Comparison of ENCODE assay signal across 8 cellular contexts in genomic region chr9:114434878-114435311, GRCh38. TPM values are rescaled to one million over a fixed set of nuclear protein-coding genes. Genes with fewer than 3 reads are reported as not detected.
DNase-seq lines count a peak whose midpoint lies in the region; ATAC-seq, FAIRE-seq and TF ChIP-seq lines count a peak whose summit lies in the region.

No MANE protein-coding gene starts in this region.

- no peak overlapping the region for H3K9ac ChIP-seq in HepG2 (ENCODE audit: insufficient read depth, low read depth, low read length)

- no peak for TF ChIP-seq POLR2A in HepG2 (IDR thresholded peaks at IDR 0.05; ENCODE audit: insufficient read depth in 1 of 2, low read depth in 2 of 2, low read length in 2 of 2)

- intact Hi-C loops in MCF 10A (cut with micrococcal nuclease) = loop anchor here (1.0 to 10.0 kb wide), 5 partner anchors 52 to 580 kb away; partner anchors contain the start of gene ATP6V1G1
- intact Hi-C loops in HepG2 (cut with micrococcal nuclease; ENCODE audit: unreplicated experiment) = loop anchor here (1.0 to 2.0 kb wide), 3 partner anchors 52 to 218 kb away; no protein-coding TSS in a partner anchor

- H3K36me3 Mint-ChIP-seq in MCF 10A (ENCODE audit: insufficient read depth, unreplicated experiment) = no peaks in the 10 kb centered on the region

- no peak overlapping the region for H3K27ac Mint-ChIP-seq in MCF 10A (ENCODE audit: low read depth, unreplicated experiment)

- H3K4me3 Mint-ChIP-seq in MCF 10A (ENCODE audit: unreplicated experiment) = no peak overlapping the region

- H3K9me3 ChIP-seq in HepG2 (ENCODE audit: low read length) = no peaks in the 10 kb centered on the region

- peak; percentile 93 for FAIRE-seq in HepG2 (lab: Jason Lieb, UNC)

- H3K27me3 ChIP-seq in HepG2 (ENCODE audit: control insufficient read depth in 1 of 2, insufficient read depth in 2 of 2, low read length in 2 of 2) = no peaks in the 10 kb centered on the region

- POLR2A ChIA-PET in MCF 10A (lab: Yijun Ruan, JAX) = interaction anchor here (0.6 to 1.2 kb wide), 4 partner anchors 8 to 153 kb away, joined by 3 read pairs; partner anchors contain the start of gene ATP6V1G1
- POLR2A ChIA-PET in HepG2 (lab: Yijun Ruan, JAX) = no interaction called here

- DNase-seq in Ammon's horn (ENCODE audit: low spot score) (peak; percentile 68), NCI-H226 (peak; percentile 7), MCF 10A (ENCODE audit: unreplicated experiment) (peak; percentile 61), HepG2 (ENCODE audit: low spot score) (peak; percentile 33), OCI-M2 (lab: John Stamatoyannopoulos, UW; ENCODE audit: unreplicated experiment) (no peak), occipital lobe (lab: John Stamatoyannopoulos, UW) (no peak)
- no peak for DNase-seq in stimulated activated naive CD8-positive, alpha-beta T cell treated with anti-CD3 and anti-CD28 coated beads, Interleukin-15, Interleukin-2, amounts not matched to agents 100 U/mL and 50 U/mL, for 24 hours

- H3K4me1 ChIP-seq in HepG2 (ENCODE audit: insufficient read depth, low read length) = peaks cover 29% of the 10 kb centered on the region

- no peak overlapping the region for H2AFZ ChIP-seq in HepG2 (ENCODE audit: low read length)

- 26% methylated on average over 9 of the region's 9 CpGs for WGBS in HepG2 (ENCODE audit: low lambda C conversion rate)

- peak; percentile 75 for TF ChIP-seq RAD21 in HepG2 (CRISPR knock-in tag; IDR thresholded peaks at IDR 0.05)

- H3K27ac ChIP-seq in HepG2 (ENCODE audit: extremely low read length, insufficient read depth, low read length) = no peak overlapping the region

- no peak overlapping the region for H3K4me3 ChIP-seq in GM12875 (ENCODE audit: low read depth, low read length)
- no peak overlapping the region for H3K4me3 ChIP-seq in HepG2 (replicated peaks in 1 of 3; ENCODE audit: insufficient read depth in 1 of 3, low read depth in 2 of 3, low read length in 3 of 3)

- CTCF ChIA-PET in MCF 10A (lab: Yijun Ruan, JAX) = interaction anchor here (0.5 to 8.0 kb wide), 61 partner anchors 8 to 1386 kb away, joined by 3 to 158 read pairs (median 5); no protein-coding TSS in a partner anchor
- CTCF ChIA-PET in HepG2 (lab: Yijun Ruan, JAX; ENCODE audit: low intra/inter-chr PET ratio, low total read pairs) = interaction anchor here (2.8 kb wide), 1 partner anchor 219 kb away, joined by 11 read pairs; no protein-coding TSS in a partner anchor

- no peaks in the 10 kb centered on the region for H4K20me1 ChIP-seq in HepG2 (ENCODE audit: insufficient read depth, low read length)

- peak; percentile 87 for ATAC-seq in HepG2
- ATAC-seq in stimulated activated naive CD8-positive, alpha-beta T cell treated with anti-CD3 and anti-CD28 coated beads, Interleukin-15, Interleukin-2, amounts not matched to agents 100 U/mL and 50 U/mL, for 24 hours = no peak

- H3K4me1 Mint-ChIP-seq in MCF 10A (ENCODE audit: insufficient read depth, unreplicated experiment) = no peaks in the 10 kb centered on the region

- no peaks in the 10 kb centered on the region for H3K79me2 ChIP-seq in HepG2 (ENCODE audit: insufficient read depth, low read length)

- TF ChIP-seq CTCF in GM12875 (IDR thresholded peaks at IDR 0.05; ENCODE audit: borderline replicate concordance, insufficient read depth, low read depth, low read length) (peak; percentile 58), MCF 10A (IDR thresholded peaks at IDR 0.05; ENCODE audit: unreplicated experiment) (peak; percentile 79), HepG2 (CRISPR knock-in tag; IDR thresholded peaks at IDR 0.05) (peak; percentile 89)

- no peaks in the 10 kb centered on the region for H3K9me3 Mint-ChIP-seq in MCF 10A (ENCODE audit: unreplicated experiment)

- H3K36me3 ChIP-seq in HepG2 (replicated peaks in 1 of 2; ENCODE audit: control insufficient read depth in 1 of 2, insufficient read depth in 2 of 2, low read length in 2 of 2) = no peaks in the 10 kb centered on the region

- TF ChIP-seq EP300 in HepG2 (IDR thresholded peaks at IDR 0.05; ENCODE audit: low read depth in 2 of 2, low read length in 2 of 2) = no peak
- no peak for TF ChIP-seq EP300 in HepG2 (CRISPR knock-in tag; IDR thresholded peaks at IDR 0.05; ENCODE audit: borderline replicate concordance)

- in situ Hi-C loops in HepG2 (cut with HindIII; ENCODE audit: extremely low pct_ligation_motif_present, low pct_unique_long_range_greater_than_20kb) = loop anchor here (10.0 to 25.0 kb wide), 2 partner anchors 220 to 577 kb away; partner anchors contain the start of gene TEX53

- H3K27me3 Mint-ChIP-seq in MCF 10A (ENCODE audit: insufficient read depth, unreplicated experiment) = no peaks in the 10 kb centered on the region

- H3K4me2 ChIP-seq in HepG2 (ENCODE audit: low read depth, low read length) = peak overlapping the region; percentile 44

- no TSS peak for BruUV-seq in MCF 10A (replicated peaks; lab: Mats Ljungman, UMichigan)
- BruUV-seq in HepG2 (replicated peaks; lab: Mats Ljungman, UMichigan) = no TSS peak

TF ChIP-seq in HepG2, 621 proteins besides CTCF, POLR2A, EP300 and RAD21 (continues in another document):
- TF ChIP-seq ZNF264 (CRISPR knock-in tag; IDR thresholded peaks at IDR 0.05) (no peak), ZNF234 (CRISPR knock-in tag; conservative IDR thresholded peaks at IDR 0.05) (no peak), ZNF770 (CRISPR knock-in tag; IDR thresholded peaks at IDR 0.05) (no peak), ZNF44 (CRISPR knock-in tag; IDR thresholded peaks at IDR 0.05) (no peak)

RNA-seq across cellular contexts. Expression of gene AKNA, which starts 47.1 kb away (rescaled TPM):
- 10.7 and 10.9 TPM in 2 replicates for total RNA-seq in MCF 10A (2022)
- total RNA-seq in HepG2 (2016; rRNA removed; fragmentation: Illumina TruSeq; extraction: Trizol) = 2.5 and 3.1 TPM in 2 replicates
- total RNA-seq in HepG2 (2016; cell fraction: cytosol; rRNA removed; fragmentation: Illumina TruSeq; extraction: Trizol; ENCODE audit: low read depth) = 0.44 and 0.81 TPM in 2 replicates
- total RNA-seq in HepG2 (2016; cell fraction: insoluble cytoplasmic fraction; rRNA removed; fragmentation: Illumina TruSeq; extraction: Trizol) = 2.1 and 3.1 TPM in 2 replicates
- total RNA-seq in HepG2 (2016; cell fraction: membrane; rRNA removed; fragmentation: Illumina TruSeq; extraction: Trizol) = 1.4 and 1.9 TPM in 2 replicates
- 2.4 and 2.8 TPM in 2 replicates for total RNA-seq in HepG2 (2016; cell fraction: nucleus; rRNA removed; fragmentation: Illumina TruSeq; extraction: Trizol)
- polyA plus RNA-seq in HepG2 (2011; rRNA removed) = 3.0 and 4.8 TPM in 2 replicates
- polyA plus RNA-seq in HepG2 (2011; cell fraction: cytosol; rRNA removed) = 2.1 and 2.5 TPM in 2 replicates
- polyA plus RNA-seq in HepG2 (2011; cell fraction: nucleus; rRNA removed) = 15.0 and 15.5 TPM in 2 replicates
- polyA plus RNA-seq in HepG2 (2012) = 4.7 and 7.6 TPM in 2 replicates
- polyA plus RNA-seq in HepG2 (2016; cell fraction: cytosol; fragmentation: Illumina TruSeq; extraction: Trizol; ENCODE audit: low read depth) = 0.41 and 0.43 TPM in 2 replicates
- 2.0 and 3.7 TPM in 2 replicates for polyA plus RNA-seq in HepG2 (2016; cell fraction: insoluble cytoplasmic fraction; fragmentation: Illumina TruSeq; extraction: Trizol; ENCODE audit: low read depth)
- 1.1 and 1.4 TPM in 2 replicates for polyA plus RNA-seq in HepG2 (2016; cell fraction: membrane; fragmentation: Illumina TruSeq; extraction: Trizol; ENCODE audit: low read depth)
- polyA plus RNA-seq in HepG2 (2016; cell fraction: nucleus; fragmentation: Illumina TruSeq; extraction: Trizol; ENCODE audit: insufficient read depth, low read depth) = 6.0 and 6.2 TPM in 2 replicates
- polyA minus RNA-seq in HepG2 (2011; rRNA and poly(A)+ RNA removed; ENCODE audit: low replicate concordance) = 7.8 and 7.9 TPM in 2 replicates
- polyA minus RNA-seq in HepG2 (2011; cell fraction: cytosol; rRNA and poly(A)+ RNA removed) = 3.5 and 3.7 TPM in 2 replicates
- 12.0 and 15.4 TPM in 2 replicates for polyA minus RNA-seq in HepG2 (2011; cell fraction: nucleus; rRNA and poly(A)+ RNA removed)
- 3.3 TPM for total RNA-seq in occipital lobe

Comparison
In these comparisons a context has a peak if more than half of its experiments do, and no peak if none do; other contexts are left out.
1. DNase-seq: peak in Ammon's horn (single experiment), NCI-H226 (single experiment), MCF 10A (single experiment) and HepG2 (single experiment); none in stimulated activated naive CD8-positive, alpha-beta T cell treated with anti-CD3 and anti-CD28 coated beads, Interleukin-15, Interleukin-2, amounts not matched to agents 100 U/mL and 50 U/mL, for 24 hours (single experiment), OCI-M2 (single experiment) and occipital lobe (single experiment).
2. Peak in every context shown above with its lines, with median percentiles within 50 percentile points of each other: CTCF ChIP-seq.